ENCODE assay signal across 1 cellular context in genomic region chr5:157576678-157577077, GRCh38.
TF ChIP-seq lines count a peak whose summit lies in the region.

No MANE protein-coding gene starts in this region.

TF ChIP-seq in A549, 52 proteins besides CTCF, POLR2A, EP300 and RAD21 (continued from another document):
- TF ChIP-seq ELK1 (IDR thresholded peaks at IDR 0.05; ENCODE audit: low read depth, low read length) (no peak), HES2 (IDR thresholded peaks at IDR 0.05) (no peak), BHLHE40 (IDR thresholded peaks at IDR 0.05; ENCODE audit: low read depth, low read length) (no peak), HEYL (CRISPR knock-in tag; IDR thresholded peaks at IDR 0.05) (no peak), REST (IDR thresholded peaks at IDR 0.05) (no peak)
